Comparison of ENCODE assay signal across 20 cellular contexts in the genomic region with DNA sequence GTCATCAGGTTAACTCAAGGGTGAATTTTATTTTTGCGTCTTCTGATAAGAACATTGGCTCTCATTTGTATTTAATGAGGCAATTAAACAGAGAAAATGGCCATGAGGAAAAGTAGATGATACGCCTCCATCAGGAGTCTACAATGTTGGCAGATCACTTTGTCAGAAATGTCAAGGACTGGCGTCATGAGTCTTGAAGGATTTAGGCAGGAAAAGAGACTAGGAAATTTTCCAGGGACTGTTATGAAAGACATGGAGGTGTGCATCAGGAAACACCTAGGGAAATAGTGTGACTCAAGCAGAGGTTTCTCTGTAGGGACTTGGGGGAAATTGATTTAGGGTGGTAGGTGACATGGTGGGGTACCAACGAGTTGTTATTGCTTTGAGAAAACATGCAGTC. TPM values are rescaled to one million over a fixed set of nuclear protein-coding genes. Genes with fewer than 3 reads are reported as not detected.
DNase-seq lines count a peak whose midpoint lies in the region; ATAC-seq, FAIRE-seq and TF ChIP-seq lines count a peak whose summit lies in the region.
"Had no signal": no experiment of that assay in that cellular context is flagged by ENCODE, and none has a peak within 500 bp of the region (broad histone marks: within the 10 kb centered on the region; RNA-seq: fewer than 3 reads in every experiment).

No MANE protein-coding gene starts in this region.

- H4K20me1 ChIP-seq in PC-3 (ENCODE audit: low read length): no peaks in the 10 kb centered on the region

- H3K9me3 ChIP-seq in A549: peaks cover 9% of the 10 kb centered on the region; the same call in 2 of the 3 replicates
- no peaks in the 10 kb centered on the region for H3K9me3 ChIP-seq in PC-3 (ENCODE audit: low read length)
- no peaks in the 10 kb centered on the region for H3K9me3 ChIP-seq in esophagus (ENCODE audit: control insufficient read depth in 2 of 2, insufficient read depth in 1 of 2, low read depth in 1 of 2, low read length in 1 of 2)
- H3K9me3 ChIP-seq in muscle layer of duodenum (ENCODE audit: control insufficient read depth in 1 of 2, low read length in 2 of 2): no peaks in the 10 kb centered on the region
- H3K9me3 ChIP-seq: BE2C had no signal

- H3K36me3 ChIP-seq in PC-3 (ENCODE audit: low read depth, low read length) (no peaks in the 10 kb centered on the region), esophagus (ENCODE audit: control insufficient read depth in 2 of 2, insufficient read depth in 2 of 2, low read length in 1 of 2) (no peaks in the 10 kb centered on the region), muscle layer of duodenum (ENCODE audit: control insufficient read depth in 1 of 2, insufficient read depth in 2 of 2, low read length in 2 of 2) (no peaks in the 10 kb centered on the region)
- H3K36me3 ChIP-seq: BE2C had no signal

- intact Hi-C loops in PC-3 (cut with micrococcal nuclease): no loop called here

- ATAC-seq in A549 (no peak), PC-3 (no peak), HG03097 (IDR thresholded peaks at IDR 0.05; ENCODE audit: low FRiP score, unreplicated experiment) (no peak)

- H3K36me3 Mint-ChIP-seq in immature natural killer cell: no peaks in the 10 kb centered on the region
- H3K36me3 Mint-ChIP-seq: CD4-positive, alpha-beta memory T cell had no signal

- no peaks in the 10 kb centered on the region for H3K79me2 ChIP-seq in PC-3 (ENCODE audit: low read length)

- H3K9me2 ChIP-seq in PC-3 (replicated peaks; ENCODE audit: low read length): 0 out of 2 replicates have a peak, but pooled peaks cover 3% of the 10 kb centered on the region

- H3K4me2 ChIP-seq in A549 (peak overlapping the region; percentile 69; the same call in 2 of the 3 replicates), PC-3 (ENCODE audit: low read length) (no peak overlapping the region)

- H3K27ac ChIP-seq in A549 (peak overlapping the region; percentile 89 to 90), PC-3 (ENCODE audit: low read length) (peak overlapping the region; percentile 96), esophagus (ENCODE audit: low read depth in 2 of 2, low read length in 1 of 2) (peak overlapping the region; percentile 55 to 62), muscle layer of duodenum (ENCODE audit: low read length) (peak overlapping the region; percentile 61)
- H3K27ac ChIP-seq: C4-2B had no signal

- BruUV-seq in PC-3 (replicated peaks; lab: Mats Ljungman, UMichigan): no TSS peak

- H3F3A ChIP-seq in PC-3 (ENCODE audit: low read length, unreplicated experiment): peaks cover 8% of the 10 kb centered on the region

- POLR2A ChIA-PET in A549 (lab: Yijun Ruan, JAX): no interaction called here
- POLR2A ChIA-PET in PC-3 (lab: Charles Lee; ENCODE audit: unreplicated experiment): no interaction called here

- TF ChIP-seq EP300 in A549 (IDR thresholded peaks at IDR 0.05): no peak

- H3K27me3 Mint-ChIP-seq in immature natural killer cell (ENCODE audit: low read depth in 3 of 3): peaks cover 3 to 8% (median 7%) of the 10 kb centered on the region in 3 donors

- H3K27ac Mint-ChIP-seq in immature natural killer cell: no peak overlapping the region
- H3K27ac Mint-ChIP-seq: CD4-positive, alpha-beta memory T cell; H9 had no signal

- H3K4me1 Mint-ChIP-seq in immature natural killer cell: no peaks in the 10 kb centered on the region
- H3K4me1 Mint-ChIP-seq: CD4-positive, alpha-beta memory T cell; H9 had no signal

- no peaks in the 10 kb centered on the region for H3K27me3 ChIP-seq in PC-3 (ENCODE audit: low read length)
- no peaks in the 10 kb centered on the region for H3K27me3 ChIP-seq in esophagus (ENCODE audit: control insufficient read depth in 1 of 2, insufficient read depth in 2 of 2, low read length in 2 of 2)
- H3K27me3 ChIP-seq in muscle layer of duodenum (ENCODE audit: low read depth, low read length): no peaks in the 10 kb centered on the region

- H3K4me1 ChIP-seq in A549 (peaks cover 57% of the 10 kb centered on the region), PC-3 (ENCODE audit: insufficient read depth, low read length) (peaks cover 45% of the 10 kb centered on the region), esophagus (ENCODE audit: control insufficient read depth in 2 of 2, insufficient read depth in 2 of 2, low read length in 1 of 2) (peaks cover 0 to 10% of the 10 kb centered on the region in 2 donors), muscle layer of duodenum (ENCODE audit: control insufficient read depth in 1 of 2, insufficient read depth in 2 of 2, low read length in 2 of 2) (peaks cover 0 to 4% of the 10 kb centered on the region in 2 donors)

- H3K9me3 Mint-ChIP-seq in immature natural killer cell: peaks cover 0 to 2% (median 0%) of the 10 kb centered on the region in 6 donors

- H3K4me3 Mint-ChIP-seq in immature natural killer cell: no peak overlapping the region
- H3K4me3 Mint-ChIP-seq: CD4-positive, alpha-beta memory T cell; H9 had no signal

- TF ChIP-seq RAD21 in A549 (conservative IDR thresholded peaks at IDR 0.05 in 1 of 2, IDR thresholded peaks at IDR 0.05 in 1 of 2): no peak

- H3K4me3 ChIP-seq in A549 (no peak overlapping the region), PC-3 (ENCODE audit: low read length) (no peak overlapping the region), esophagus (ENCODE audit: low read depth in 1 of 2, low read length in 2 of 2) (no peak overlapping the region), muscle layer of duodenum (ENCODE audit: low read depth in 1 of 2, low read length in 2 of 2) (no peak overlapping the region)

- H3K9ac ChIP-seq in PC-3 (ENCODE audit: low read length): no peak overlapping the region

- no peak for TF ChIP-seq POLR2A in A549 (IDR thresholded peaks at IDR 0.05; ENCODE audit: low read length)

- DNase-seq in A549 (ENCODE audit: low read depth in 1 of 2, low spot score in 1 of 2) (no peak), PC-3 (no peak), hypothalamus (lab: John Stamatoyannopoulos, UW) (no peak), immature natural killer cell (no peak)
- DNase-seq: BE2C; CD4-positive, alpha-beta memory T cell; DMS153; DMS79 treated with DMSO at 0.1 percent for 48 hours; EL; GOT3; H9 had no signal

- TF ChIP-seq CTCF in A549 (IDR thresholded peaks at IDR 0.05): no peak
- no peak for TF ChIP-seq CTCF in PC-3 (conservative IDR thresholded peaks at IDR 0.05; ENCODE audit: low read depth, low read length)

- H2AFZ ChIP-seq in PC-3 (ENCODE audit: low read length): no peak overlapping the region

- peak; percentile 85 for FAIRE-seq in A549 (lab: Jason Lieb, UNC)
- FAIRE-seq: A204.1, D721Med, G401.6, GM12891, HTR-8/SVneo had no signal

- CTCF ChIA-PET in A549 (lab: Yijun Ruan, JAX): interaction anchor here (1.0 to 14.1 kb wide), 5 partner anchors 13 to 144 kb away, joined by 3 to 140 read pairs (median 3); no protein-coding TSS in a partner anchor
- CTCF ChIA-PET in PC-3 (lab: Charles Lee): no interaction called here

- WGBS in A549 (ENCODE audit: missing lambda C conversion rate): 90% methylated on average over 4 of the region's 4 CpGs
- 67 to 72% methylated on average over 4 of the region's 4 CpGs for WGBS in esophagus, 2 donors

TF ChIP-seq in A549, 52 proteins besides CTCF, POLR2A, EP300 and RAD21:
- TF ChIP-seq GATA3 (IDR thresholded peaks at IDR 0.05; ENCODE audit: borderline replicate concordance) (no peak), BHLHE40 (IDR thresholded peaks at IDR 0.05; ENCODE audit: low read depth, low read length) (no peak), NPAS2 (CRISPR knock-in tag; IDR thresholded peaks at IDR 0.05; ENCODE audit: borderline replicate concordance) (no peak), NFE2L2 (conservative IDR thresholded peaks at IDR 0.05; ENCODE audit: low read length) (no peak), HOXB5 (CRISPR knock-in tag; IDR thresholded peaks at IDR 0.05) (no peak), RARB (CRISPR knock-in tag; IDR thresholded peaks at IDR 0.05) (no peak), ESRRA (IDR thresholded peaks at IDR 0.05; ENCODE audit: borderline replicate concordance, low read length) (no peak), PHF8 (IDR thresholded peaks at IDR 0.05; ENCODE audit: borderline replicate concordance, low read depth) (no peak), CHD4 (IDR thresholded peaks at IDR 0.05; ENCODE audit: borderline replicate concordance) (no peak), RFX5 (IDR thresholded peaks at IDR 0.05) (no peak), ZNF302 (CRISPR knock-in tag; IDR thresholded peaks at IDR 0.05) (no peak), ZC3H11A (IDR thresholded peaks at IDR 0.05) (no peak), HDAC2 (IDR thresholded peaks at IDR 0.05) (no peak)
- TF ChIP-seq, protein P1, sequence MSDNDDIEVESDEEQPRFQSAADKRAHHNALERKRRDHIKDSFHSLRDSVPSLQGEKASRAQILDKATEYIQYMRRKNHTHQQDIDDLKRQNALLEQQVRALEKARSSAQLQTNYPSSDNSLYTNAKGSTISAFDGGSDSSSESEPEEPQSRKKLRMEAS (IDR thresholded peaks at IDR 0.05): no peak

RNA-seq across cellular contexts. Expression of a gene that starts 53.4 kb away (rescaled TPM):
- polyA plus RNA-seq in A549 (2011; rRNA removed): 73.0 and 83.9 TPM in 2 replicates
- 22.5 and 28.4 TPM in 2 replicates for polyA plus RNA-seq in A549 (2012; cell fraction: cytosol; rRNA removed)
- 25.8 and 35.9 TPM in 2 replicates for polyA plus RNA-seq in A549 (2012; cell fraction: nucleus; rRNA removed)
- 29.1 to 36.0 TPM (median 32.8 TPM) in 3 replicates for polyA plus RNA-seq in A549 (2017; fragmentation: RNase III; extraction: RNeasy Plus Mini Kit Qiagen cat#74134 plus additional on column Dnase treatment)
- polyA minus RNA-seq in A549 (2011; rRNA and poly(A)+ RNA removed): 112 and 123 TPM in 2 replicates
- 34.2 and 45.0 TPM in 2 replicates for total RNA-seq in PC-3 (2014; rRNA removed)
- 1 to 10 TPM; 2.2 to 2.3 TPM for polyA plus RNA-seq in esophagus
- 10 to 100 TPM; 18.2 to 35.5 (median 23.5) TPM for polyA plus RNA-seq in immature natural killer cell

Comparison
In these comparisons a context has a peak if more than half of its experiments do, and no peak if none do; other contexts are left out.
1. RNA of a gene that starts 53.4 kb away (polyA plus RNA-seq): 22.5 to 83.9 TPM in A549 and 18.2 to 35.5 TPM in immature natural killer cell; 2.2 to 2.3 TPM in esophagus; every median in the first group is over 4 times any median in the second.
2. Peak in every context shown above with its lines, with median percentiles within 50 percentile points of each other: H3K27ac ChIP-seq.